In the genomic region with DNA sequence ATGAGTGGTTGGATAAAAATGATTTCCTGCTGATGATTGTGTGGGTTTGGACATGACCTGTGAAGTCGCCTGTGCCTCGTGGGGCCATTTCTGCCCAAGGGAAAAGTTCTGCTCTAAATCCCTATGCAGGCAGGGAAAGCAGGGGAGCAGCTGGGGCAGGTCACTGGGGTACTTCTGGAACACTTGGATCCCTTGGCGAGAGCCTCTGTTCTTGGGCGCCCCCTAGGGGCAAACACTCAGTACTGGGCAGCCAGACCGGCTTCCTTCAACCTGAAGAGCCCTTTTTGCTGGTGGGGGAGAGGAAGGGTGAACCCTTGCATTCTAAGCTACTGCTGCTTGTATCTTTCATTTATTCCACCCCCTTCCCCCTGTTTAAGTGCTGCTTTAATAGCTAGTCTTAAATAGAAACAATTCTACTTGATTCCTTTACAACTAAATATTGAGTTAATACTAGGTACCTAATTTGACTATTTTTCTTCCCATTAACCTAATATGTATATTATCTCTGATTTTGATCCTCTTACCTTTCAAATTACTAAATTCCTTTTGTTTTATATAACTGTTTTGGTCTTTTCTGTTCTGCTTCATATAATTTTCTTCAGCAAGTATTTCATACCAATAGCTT, we compare ENCODE assay signal across 8 cellular contexts. TPM values are rescaled to one million over a fixed set of nuclear protein-coding genes. Genes with fewer than 3 reads are reported as not detected.
A peak's percentile ranks its signal among the peaks of the same experiment; 100 is the strongest.
DNase-seq lines count a peak whose midpoint lies in the region; ATAC-seq and TF ChIP-seq lines count a peak whose summit lies in the region.

No MANE protein-coding gene starts in this region.

- no peaks in the 10 kb centered on the region for H3K27me3 Mint-ChIP-seq in activated naive CD8-positive, alpha-beta T cell treated with anti-CD3 and anti-CD28 coated beads for 36 hours

- H3K9me3 Mint-ChIP-seq in activated naive CD8-positive, alpha-beta T cell treated with anti-CD3 and anti-CD28 coated beads for 36 hours = no peaks in the 10 kb centered on the region

- intact Hi-C loops in PC-3 (cut with micrococcal nuclease) = loop anchor here (5.0 kb wide), 1 partner anchor 190 kb away; no protein-coding TSS in a partner anchor
- intact Hi-C loops in left ventricle myocardium inferior (cut with micrococcal nuclease) = no loop called here

- no peaks in the 10 kb centered on the region for H3K36me3 Mint-ChIP-seq in activated naive CD8-positive, alpha-beta T cell treated with anti-CD3 and anti-CD28 coated beads for 36 hours

- H3K79me2 ChIP-seq in PC-3 (ENCODE audit: low read length) = no peaks in the 10 kb centered on the region

- ATAC-seq in GM21528 (IDR thresholded peaks at IDR 0.05; ENCODE audit: low FRiP score, unreplicated experiment) = peak; percentile 81
- ATAC-seq in PC-3 = peak; percentile 88
- ATAC-seq in HG03097 (IDR thresholded peaks at IDR 0.05; ENCODE audit: low FRiP score, unreplicated experiment) = no peak

- no peak overlapping the region for H2AFZ ChIP-seq in PC-3 (ENCODE audit: low read length)

- no peaks in the 10 kb centered on the region for H4K20me1 ChIP-seq in PC-3 (ENCODE audit: low read length)

- no peak overlapping the region for H3K4me3 Mint-ChIP-seq in activated naive CD8-positive, alpha-beta T cell treated with anti-CD3 and anti-CD28 coated beads for 36 hours

- H3K27me3 ChIP-seq in PC-3 (ENCODE audit: low read length) = no peaks in the 10 kb centered on the region
- H3K27me3 ChIP-seq in left ventricle myocardium inferior (ENCODE audit: low read depth) = no peaks in the 10 kb centered on the region

- no peaks in the 10 kb centered on the region for H3K36me3 ChIP-seq in PC-3 (ENCODE audit: low read depth, low read length)
- H3K36me3 ChIP-seq in left ventricle myocardium inferior = no peaks in the 10 kb centered on the region

- POLR2A ChIA-PET in PC-3 (lab: Charles Lee; ENCODE audit: unreplicated experiment) = no interaction called here

- H3K4me1 ChIP-seq in PC-3 (ENCODE audit: insufficient read depth, low read length) (no peaks in the 10 kb centered on the region), left ventricle myocardium inferior (peaks cover 9% of the 10 kb centered on the region)

- H3K27ac ChIP-seq in PC-3 (ENCODE audit: low read length) (no peak overlapping the region), left ventricle myocardium inferior (replicated peaks) (no peak overlapping the region)

- no TSS peak for BruUV-seq in PC-3 (replicated peaks; lab: Mats Ljungman, UMichigan)

- H3K27ac Mint-ChIP-seq in activated naive CD8-positive, alpha-beta T cell treated with anti-CD3 and anti-CD28 coated beads for 36 hours = no peak overlapping the region

- TF ChIP-seq CTCF in PC-3 (conservative IDR thresholded peaks at IDR 0.05; ENCODE audit: low read depth, low read length) (peak; percentile 80), left ventricle myocardium inferior (IDR thresholded peaks at IDR 0.05; ENCODE audit: borderline replicate concordance) (peak; percentile 94), retinal pigment epithelial cell (conservative IDR thresholded peaks at IDR 0.05; ENCODE audit: low read depth, low read length) (peak; percentile 98)

- CTCF ChIA-PET in PC-3 (lab: Charles Lee) = interaction anchor here (0.6 to 1.6 kb wide), 3 partner anchors 15 to 202 kb away, joined by 3 read pairs; no protein-coding TSS in a partner anchor

- H3K4me3 ChIP-seq in PC-3 (ENCODE audit: low read length) = no peak overlapping the region
- H3K4me3 ChIP-seq in left ventricle myocardium inferior = no peak overlapping the region
- H3K4me3 ChIP-seq in retinal pigment epithelial cell (ENCODE audit: low read length) = no peak overlapping the region

- H3F3A ChIP-seq in PC-3 (ENCODE audit: low read length, unreplicated experiment) = no peaks in the 10 kb centered on the region

- 0 out of 2 replicates have a peak overlapping the region, but pooled peaks have one; percentile 1 for H3K4me2 ChIP-seq in PC-3 (ENCODE audit: low read length)

- H3K4me1 Mint-ChIP-seq in activated naive CD8-positive, alpha-beta T cell treated with anti-CD3 and anti-CD28 coated beads for 36 hours = no peaks in the 10 kb centered on the region

- no peaks in the 10 kb centered on the region for H3K9me2 ChIP-seq in PC-3 (replicated peaks; ENCODE audit: low read length)

- H3K9me3 ChIP-seq in PC-3 (ENCODE audit: low read length) (no peaks in the 10 kb centered on the region), left ventricle myocardium inferior (replicated peaks) (no peaks in the 10 kb centered on the region)

- H3K9ac ChIP-seq in PC-3 (ENCODE audit: low read length) = no peak overlapping the region

- peak; percentile 71 for DNase-seq in Daoy (ENCODE audit: low read depth)
- peak; percentile 85 for DNase-seq in HuH-7.5 (ENCODE audit: low spot score)
- DNase-seq in PC-3 = peak; percentile 71
- peak; percentile 55 for DNase-seq in activated naive CD8-positive, alpha-beta T cell treated with anti-CD3 and anti-CD28 coated beads for 36 hours
- peak; percentile 67 for DNase-seq in left ventricle myocardium inferior
- no peak for DNase-seq in retinal pigment epithelial cell (ENCODE audit: low read depth)

RNA-seq across cellular contexts. Expression of gene CLEC20A, which starts 5.1 kb away (rescaled TPM):
- not detected in 2 replicates for total RNA-seq in Daoy (2014; rRNA removed; shearing (Covaris generic))
- total RNA-seq in PC-3 (2014; rRNA removed) (not detected in 2 replicates), left ventricle myocardium inferior (not detected)
- not detected for total RNA-seq in activated naive CD8-positive, alpha-beta T cell treated with anti-CD3 and anti-CD28 coated beads for 36 hours

RNA-seq across cellular contexts. Expression of gene TEX35, which starts 11.1 kb away (rescaled TPM):
- not detected in 2 replicates for total RNA-seq in Daoy (2014; rRNA removed; shearing (Covaris generic))
- not detected in 2 replicates for total RNA-seq in PC-3 (2014; rRNA removed)
- total RNA-seq in activated naive CD8-positive, alpha-beta T cell treated with anti-CD3 and anti-CD28 coated beads for 36 hours = not detected
- not detected for total RNA-seq in left ventricle myocardium inferior
